11 cellular contexts compared by ENCODE assay signal in the genomic region with DNA sequence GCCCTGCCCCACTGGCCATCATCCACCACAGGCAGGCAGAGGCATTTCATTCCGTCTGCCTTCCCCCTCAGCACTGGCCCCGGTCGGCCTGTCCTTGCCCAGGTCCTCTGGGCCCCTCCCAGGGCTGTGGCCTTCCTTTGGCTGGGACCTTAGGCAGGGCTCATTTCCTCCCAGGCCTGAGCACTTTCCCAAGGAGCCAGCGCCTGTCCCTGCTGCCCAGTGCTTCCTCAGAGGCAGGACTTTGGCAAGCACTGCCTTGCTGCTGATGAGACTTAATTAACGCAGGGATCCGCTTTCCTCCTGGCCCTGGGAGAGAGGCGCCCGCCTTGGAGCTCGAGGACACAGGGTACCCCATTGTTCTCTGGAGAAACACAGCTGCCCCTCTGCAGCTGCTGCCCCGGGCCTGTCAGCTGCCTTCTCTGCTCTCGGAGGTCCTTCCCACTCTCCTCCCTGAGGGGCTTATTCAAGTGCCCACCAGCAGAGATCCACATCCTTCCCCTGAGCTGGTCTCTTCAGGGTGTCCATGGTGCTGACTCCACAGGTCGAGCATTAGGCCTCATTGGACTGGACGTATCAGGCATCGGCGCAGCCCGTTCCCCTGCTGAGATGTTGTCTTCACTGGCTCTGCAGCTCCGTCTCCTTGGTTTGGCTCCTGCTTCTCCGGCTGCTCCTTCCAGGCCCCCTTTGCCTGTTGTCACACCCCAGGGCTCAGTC.
DNase-seq lines count a peak whose midpoint lies in the region; ATAC-seq and TF ChIP-seq lines count a peak whose summit lies in the region.
"Had no signal": no experiment of that assay in that cellular context is flagged by ENCODE, and none has a peak within 500 bp of the region (broad histone marks: within the 10 kb centered on the region; RNA-seq: fewer than 3 reads in every experiment).

No MANE protein-coding gene starts in this region.

- H3K27ac Mint-ChIP-seq in activated T-cell treated with anti-CD3 and anti-CD28 coated beads, Interleukin-2, amount 50 U/mL, for 24 hours, result no peak overlapping the region
- H3K27ac Mint-ChIP-seq in nephron, result peak overlapping the region; percentile 88 to 96 (median 89)

- H3K27me3 Mint-ChIP-seq in activated T-cell treated with anti-CD3 and anti-CD28 coated beads, Interleukin-2, amount 50 U/mL, for 24 hours, result peaks cover 7% of the 10 kb centered on the region
- peaks cover 5% of the 10 kb centered on the region for H3K27me3 Mint-ChIP-seq in nephron (ENCODE audit: low read depth)

- peak; percentile 7 for DNase-seq in activated T-cell treated with anti-CD3 and anti-CD28 coated beads, Interleukin-2, amount 50 U/mL, for 1 hour
- no peak for DNase-seq in activated T-cell treated with anti-CD3 and anti-CD28 coated beads, Interleukin-2, amount 50 U/mL, for 24 hours
- DNase-seq in fibroblast of pulmonary artery (ENCODE audit: low read depth) (peak; percentile 26), SIG-M5 treated with dmso at 0.1 percent for 504 hours (lab: John Stamatoyannopoulos, UW; ENCODE audit: unreplicated experiment) (no peak), RKO (ENCODE audit: low spot score) (no peak), activated gamma-delta T cell treated with Interleukin-2 at 50 U/mL for 16 hours (no peak)
- DNase-seq: cortex of kidney; stimulated activated CD4-positive, alpha-beta T cell treated with anti-CD3 and anti-CD28 coated beads, Interleukin-4, amount 100 ng/mL, for 4 hours had no signal

- H3K36me3 Mint-ChIP-seq in activated T-cell treated with anti-CD3 and anti-CD28 coated beads, Interleukin-2, amount 50 U/mL, for 24 hours (ENCODE audit: low read depth), result no peaks in the 10 kb centered on the region
- no peaks in the 10 kb centered on the region for H3K36me3 Mint-ChIP-seq in nephron (ENCODE audit: low read depth)

- no peak overlapping the region for H3K4me3 Mint-ChIP-seq in activated T-cell treated with anti-CD3 and anti-CD28 coated beads, Interleukin-2, amount 50 U/mL, for 24 hours
- peak overlapping the region in 1 of 3 experiments; percentile 53 for H3K4me3 Mint-ChIP-seq in nephron

- no peak overlapping the region for H3K4me3 ChIP-seq in fibroblast of pulmonary artery (replicated peaks; ENCODE audit: low read depth, low read length)
- H3K4me3 ChIP-seq: GM12878 had no signal

- H3K4me1 Mint-ChIP-seq in activated T-cell treated with anti-CD3 and anti-CD28 coated beads, Interleukin-2, amount 50 U/mL, for 24 hours (ENCODE audit: low read depth), result no peaks in the 10 kb centered on the region
- peaks cover 71% of the 10 kb centered on the region for H3K4me1 Mint-ChIP-seq in nephron

- TF ChIP-seq CTCF in fibroblast of pulmonary artery (IDR thresholded peaks at IDR 0.05; ENCODE audit: low read length, missing control alignments) (no peak), nephron (IDR thresholded peaks at IDR 0.05; ENCODE audit: unreplicated experiment in 3 of 3) (no peak)

- H3K9me3 Mint-ChIP-seq in activated T-cell treated with anti-CD3 and anti-CD28 coated beads, Interleukin-2, amount 50 U/mL, for 24 hours, result no peaks in the 10 kb centered on the region
- H3K9me3 Mint-ChIP-seq in nephron, result no peaks in the 10 kb centered on the region

- ATAC-seq in GM18861 (IDR thresholded peaks at IDR 0.05; ENCODE audit: unreplicated experiment), result no peak
- ATAC-seq: GM12878 had no signal

Comparison
In these comparisons a context has a peak if more than half of its experiments do, and no peak if none do; other contexts are left out.
1. DNase-seq: peak in activated T-cell treated with anti-CD3 and anti-CD28 coated beads, Interleukin-2, amount 50 U/mL, for 1 hour (single experiment) and fibroblast of pulmonary artery (single experiment); none in activated T-cell treated with anti-CD3 and anti-CD28 coated beads, Interleukin-2, amount 50 U/mL, for 24 hours (single experiment), SIG-M5 treated with dmso at 0.1 percent for 504 hours (single experiment), RKO (single experiment) and activated gamma-delta T cell treated with Interleukin-2 at 50 U/mL for 16 hours (single experiment).